In the genomic region with DNA sequence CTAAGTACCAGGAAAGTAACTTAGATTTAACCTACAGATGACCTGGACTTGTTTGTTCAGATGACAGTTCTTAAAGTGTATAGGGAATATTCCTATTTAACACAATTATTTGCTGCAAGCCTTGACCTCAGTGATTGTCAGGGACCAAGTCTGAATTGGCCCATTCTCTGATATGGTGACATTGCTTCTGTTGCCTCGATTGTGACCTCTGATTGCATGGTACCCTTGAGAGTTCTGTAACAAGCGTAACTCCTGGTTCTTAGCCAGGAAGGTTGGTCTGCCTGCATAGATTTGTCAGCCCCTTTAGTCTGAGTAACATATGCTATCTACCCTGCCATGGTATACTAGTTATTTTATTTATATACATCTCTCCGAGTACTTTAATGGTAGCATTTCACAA, we compare ENCODE assay signal across 25 cellular contexts.
"Had no signal": no experiment of that assay in that cellular context is flagged by ENCODE, and none has a peak within 500 bp of the region (broad histone marks: within the 10 kb centered on the region; RNA-seq: fewer than 3 reads in every experiment).

No MANE protein-coding gene starts in this region.

- FAIRE-seq: keratinocyte had no signal

- H3K9me3 Mint-ChIP-seq: dendritic cell treated with granulocyte-macrophage colony-stimulating factor and Interleukin-4, amounts not matched to agents 40 ng/mL and 50 ng/mL, for 4 days; endodermal cell; naive B cell had no signal

- DNase-seq: effector CD8-positive, alpha-beta T cell; effector memory CD8-positive, alpha-beta T cell; endodermal cell; erythroblast; esophagus squamous epithelium; foreskin fibroblast; foreskin melanocyte; gastrocnemius medialis; glutamatergic neuron; head of caudate nucleus; heart right ventricle; hippocampal formation; left cardiac atrium; left lung; left ventricle myocardium superior; lower lobe of right lung; mesenchymal stem cell; mucosa of descending colon; naive B cell had no signal

- H3K4me3 ChIP-seq: coronary artery, esophagus squamous epithelium, gastrocnemius medialis, heart right ventricle, left lung, lower lobe of right lung, mucosa of descending colon had no signal

- H3K9me3 ChIP-seq: esophagus squamous epithelium, gastrocnemius medialis, left lung, lower lobe of right lung, mucosa of descending colon had no signal

- H3K27ac Mint-ChIP-seq: dendritic cell treated with granulocyte-macrophage colony-stimulating factor and Interleukin-4, amounts not matched to agents 40 ng/mL and 50 ng/mL, for 4 days; effector memory CD8-positive, alpha-beta T cell; endodermal cell; mesothelial cell of epicardium; naive B cell had no signal

- H3K4me3 Mint-ChIP-seq: dendritic cell treated with granulocyte-macrophage colony-stimulating factor and Interleukin-4, amounts not matched to agents 40 ng/mL and 50 ng/mL, for 4 days; effector memory CD8-positive, alpha-beta T cell; endodermal cell; mesothelial cell of epicardium; naive B cell had no signal

- H3K27me3 Mint-ChIP-seq: dendritic cell treated with granulocyte-macrophage colony-stimulating factor and Interleukin-4, amounts not matched to agents 40 ng/mL and 50 ng/mL, for 4 days; effector memory CD8-positive, alpha-beta T cell; naive B cell had no signal

- H3K27ac ChIP-seq: coronary artery, epithelial cell of prostate, esophagus squamous epithelium, gastrocnemius medialis, heart right ventricle, left lung, lower lobe of right lung had no signal

- H3K4me1 ChIP-seq: esophagus squamous epithelium, gastrocnemius medialis, heart right ventricle, left lung, lower lobe of right lung had no signal

- H3K36me3 Mint-ChIP-seq: mesothelial cell of epicardium, naive B cell had no signal

- H3K4me1 Mint-ChIP-seq: endodermal cell, naive B cell had no signal

- ATAC-seq: effector memory CD8-positive, alpha-beta T cell; esophagus mucosa; gastrocnemius medialis; heart right ventricle; left cardiac atrium; left lung; left ventricle myocardium superior; lower lobe of right lung; mucosa of descending colon had no signal
